8 cellular contexts compared by ENCODE assay signal in genomic region chr6:57222684-57223077, GRCh38. TPM values are rescaled to one million over a fixed set of nuclear protein-coding genes. Genes with fewer than 3 reads are reported as not detected.
DNase-seq lines count a peak whose midpoint lies in the region; ATAC-seq, FAIRE-seq and TF ChIP-seq lines count a peak whose summit lies in the region.

No MANE protein-coding gene starts in this region.

- no peak overlapping the region for H2BK5ac ChIP-seq in mesenchymal stem cell (ENCODE audit: low read depth, low read length, poor library complexity, severe bottlenecking)

- no peak overlapping the region for H2AK5ac ChIP-seq in mesenchymal stem cell (ENCODE audit: low read length, severe bottlenecking)

- H3K9me3 ChIP-seq in heart right ventricle (no peaks in the 10 kb centered on the region), K562 (replicated peaks; ENCODE audit: control insufficient read depth, insufficient read depth, low read depth, low read length) (no peaks in the 10 kb centered on the region), mesenchymal stem cell (ENCODE audit: control insufficient read depth, low read length) (no peaks in the 10 kb centered on the region), vagina (no peaks in the 10 kb centered on the region)

- H3K4ac ChIP-seq in mesenchymal stem cell (ENCODE audit: low read depth in 1 of 2, low read length in 2 of 2): no peak overlapping the region

- H2AFZ ChIP-seq in K562 (ENCODE audit: low read depth, low read length) (peak overlapping the region; percentile 98), mesenchymal stem cell (ENCODE audit: low read depth, low read length) (no peak overlapping the region)

- POLR2A ChIA-PET in K562 (lab: Yijun Ruan, JAX): interaction anchor here (1.0 kb wide), 1 partner anchor 50 kb away, joined by 3 read pairs; the partner anchor contains the start of gene BAG2

- CTCF ChIA-PET in K562 (lab: Yijun Ruan, JAX; ENCODE audit: low intra/inter-chr PET ratio): no interaction called here

- no peak overlapping the region for H3K14ac ChIP-seq in mesenchymal stem cell (ENCODE audit: low read length in 2 of 2)

- H4K8ac ChIP-seq in mesenchymal stem cell (ENCODE audit: low read length): no peak overlapping the region

- in situ Hi-C loops in K562 (cut with MboI): no loop called here

- no peak for TF ChIP-seq EP300 in K562 (IDR thresholded peaks at IDR 0.05; ENCODE audit: low read length)

- no peak overlapping the region for H4K91ac ChIP-seq in mesenchymal stem cell (ENCODE audit: low read length)

- no peaks in the 10 kb centered on the region for H3K9me1 ChIP-seq in K562 (ENCODE audit: control insufficient read depth, insufficient read depth, low read length)

- WGBS in heart right ventricle, 2 donors: 20 to 21% methylated on average over 8 of the region's 8 CpGs
- WGBS in K562 (ENCODE audit: insufficient coverage, low coverage, missing lambda C conversion rate): 30% methylated on average over 8 of the region's 8 CpGs
- WGBS in mesenchymal stem cell: 14% methylated on average over 2 of the region's 8 CpGs

- H3K79me2 ChIP-seq in K562 (ENCODE audit: control insufficient read depth, insufficient read depth, low read length): peaks cover 44% of the 10 kb centered on the region

- no peak for FAIRE-seq in K562 (lab: Jason Lieb, UNC)

- TSS peak; percentile 51 for BruUV-seq in K562 (replicated peaks; lab: Mats Ljungman, UMichigan)

- TF ChIP-seq RAD21 in K562 (CRISPR knock-in tag; conservative IDR thresholded peaks at IDR 0.05 in 1 of 2, IDR thresholded peaks at IDR 0.05 in 1 of 2): no peak

- H2BK15ac ChIP-seq in mesenchymal stem cell (ENCODE audit: low read depth, poor library complexity, severe bottlenecking): no peak overlapping the region

- H3K4me1 ChIP-seq in heart right ventricle (peaks cover 0 to 14% (median 5%) of the 10 kb centered on the region in 9 donors), K562 (replicated peaks in 1 of 2; ENCODE audit: control insufficient read depth in 2 of 2, insufficient read depth in 2 of 2, low read length in 2 of 2) (peaks cover 0 to 13% of the 10 kb centered on the region in 2 experiments; a peak in 4 of 5 replicates), mesenchymal stem cell (ENCODE audit: control insufficient read depth, insufficient read depth, low read depth, low read length) (no peaks in the 10 kb centered on the region), vagina (peaks cover 30% of the 10 kb centered on the region)

- H3K9ac ChIP-seq in K562 (ENCODE audit: insufficient read depth in 1 of 2, low read depth in 2 of 2, low read length in 2 of 2) (peak overlapping the region in 1 of 2 experiments; percentile 77; a peak in 3 of 4 replicates), mesenchymal stem cell (ENCODE audit: low read length) (peak overlapping the region; percentile 98)

- H3K4me2 ChIP-seq in K562 (ENCODE audit: insufficient read depth, low read length): peak overlapping the region; percentile 97
- H3K4me2 ChIP-seq in mesenchymal stem cell (ENCODE audit: low read length, poor library complexity, severe bottlenecking): peak overlapping the region; percentile 75

- no peaks in the 10 kb centered on the region for H3K27me3 ChIP-seq in heart right ventricle
- H3K27me3 ChIP-seq in K562 (ENCODE audit: control insufficient read depth in 2 of 2, insufficient read depth in 2 of 2, low read length in 2 of 2): no peaks in the 10 kb centered on the region
- no peaks in the 10 kb centered on the region for H3K27me3 ChIP-seq in mesenchymal stem cell (ENCODE audit: control insufficient read depth in 1 of 2, insufficient read depth in 1 of 2, low read length in 2 of 2)
- no peaks in the 10 kb centered on the region for H3K27me3 ChIP-seq in vagina

- H3K36me3 ChIP-seq in heart right ventricle: no peaks in the 10 kb centered on the region
- no peaks in the 10 kb centered on the region for H3K36me3 ChIP-seq in K562 (ENCODE audit: control insufficient read depth, insufficient read depth, low read length)
- H3K36me3 ChIP-seq in mesenchymal stem cell (ENCODE audit: control insufficient read depth in 1 of 2, insufficient read depth in 2 of 2, low read depth in 1 of 2, low read length in 2 of 2): peaks cover 0 to 4% of the 10 kb centered on the region in 2 experiments
- H3K36me3 ChIP-seq in vagina: no peaks in the 10 kb centered on the region

- DNase-seq in heart right ventricle: no peak
- no peak for DNase-seq in left cardiac atrium
- DNase-seq in K562 (ENCODE audit: extremely low read depth in 1 of 4, low spot score in 3 of 4): no peak
- no peak for DNase-seq in mesenchymal stem cell
- no peak for DNase-seq in vagina (ENCODE audit: extremely low spot score in 2 of 2)
- DNase-seq in omental fat pad (ENCODE audit: low spot score): no peak
- no peak for DNase-seq in stimulated activated CD4-positive, alpha-beta T cell treated with anti-CD3 and anti-CD28 coated beads, Interleukin-4, amount 100 ng/mL, for 4 hours

- ATAC-seq in heart right ventricle (peak in 2 of 8 donors; percentile 23 to 36), left cardiac atrium (no peak), K562 (no peak), omental fat pad (ENCODE audit: low FRiP score) (no peak), GM19463 (IDR thresholded peaks at IDR 0.05; ENCODE audit: unreplicated experiment) (no peak)

- no peak for TF ChIP-seq CTCF in heart right ventricle (IDR thresholded peaks at IDR 0.05)
- TF ChIP-seq CTCF in K562 (IDR thresholded peaks at IDR 0.05 in 2 of 3, conservative IDR thresholded peaks at IDR 0.05 in 1 of 3; ENCODE audit: insufficient read depth in 2 of 3, low read depth in 1 of 3, low read length in 3 of 3): no peak
- no peak for TF ChIP-seq CTCF in vagina (IDR thresholded peaks at IDR 0.05)
- TF ChIP-seq CTCF in omental fat pad (IDR thresholded peaks at IDR 0.05): no peak

- H3K79me1 ChIP-seq in mesenchymal stem cell (replicated peaks; ENCODE audit: low read length, poor library complexity, severe bottlenecking): peaks cover 2% of the 10 kb centered on the region

- intact Hi-C loops in heart right ventricle (cut with DNase I) (loop anchor here in 5 of 10 donors (5.0 to 10.0 kb wide), 7 partner anchors 35 to 138 kb away; partner anchors contain the start of genes BAG2 (in 3 of the 5), PRIM2 (in 1 of the 5) and ZNF451 (in 1 of the 5)), left cardiac atrium (cut with DNase I) (loop anchor here in 1 of 2 donors (2.0 to 10.0 kb wide), 2 partner anchors 52 to 98 kb away; no protein-coding TSS in a partner anchor), K562 (cut with micrococcal nuclease) (no loop called here), vagina (cut with DNase I) (loop anchor here (2.0 to 5.0 kb wide), 2 partner anchors 40 to 50 kb away; partner anchors contain the start of gene BAG2)

- no peak overlapping the region for H3K23ac ChIP-seq in mesenchymal stem cell (ENCODE audit: low read length in 2 of 2)

- no peak overlapping the region for H2BK12ac ChIP-seq in mesenchymal stem cell (ENCODE audit: low read length in 2 of 2)

- peak overlapping the region; percentile 90 to 99 (median 95) for H3K4me3 ChIP-seq in heart right ventricle
- peak overlapping the region; percentile 89 for H3K4me3 ChIP-seq in K562
- peak overlapping the region in 1 of 2 experiments; percentile 94 for H3K4me3 ChIP-seq in mesenchymal stem cell (ENCODE audit: insufficient read depth in 1 of 2, low read depth in 1 of 2, low read length in 2 of 2)
- H3K4me3 ChIP-seq in vagina: peak overlapping the region; percentile 87 to 99

- H4K20me1 ChIP-seq in K562 (replicated peaks; ENCODE audit: control insufficient read depth, insufficient read depth, low read length): no peaks in the 10 kb centered on the region

- no peak for TF ChIP-seq POLR2A in K562 (conservative IDR thresholded peaks at IDR 0.05)
- TF ChIP-seq POLR2A in vagina (IDR thresholded peaks at IDR 0.05): no peak

- no peak overlapping the region for H2BK120ac ChIP-seq in mesenchymal stem cell (ENCODE audit: low read depth, low read length)

- H3K27ac ChIP-seq in heart right ventricle (peak overlapping the region in 9 of 10 donors; percentile 76 to 90 (median 88)), K562 (ENCODE audit: extremely low read depth, low read depth, low read length) (peak overlapping the region; percentile 84; the same call in 2 of the 3 replicates), mesenchymal stem cell (ENCODE audit: low read length, poor library complexity, severe bottlenecking) (peak overlapping the region; percentile 97), vagina (peak overlapping the region; percentile 97)

- no peak overlapping the region for H3K18ac ChIP-seq in mesenchymal stem cell (ENCODE audit: low read depth in 1 of 2, low read length in 2 of 2)

RNA-seq across cellular contexts. Expression of gene RAB23, which starts 0.6 kb away (rescaled TPM):
- total RNA-seq in heart right ventricle: 10 to 100 TPM in 6 of 10 donors, 1 to 10 TPM in 4; 7.6 to 16.5 (median 10.9) TPM
- 1 to 10 TPM; 3.1 to 4.5 TPM for polyA plus RNA-seq in heart right ventricle
- 10 to 100 TPM; 10.7 to 13.8 TPM for total RNA-seq in left cardiac atrium
- total RNA-seq in K562 (2011; cell fraction: chromatin; rRNA removed; ENCODE audit: low replicate concordance): 2.6 and 13.3 TPM in 2 replicates
- total RNA-seq in K562 (2011; cell fraction: nucleolus; rRNA removed): 2.2 and 3.0 TPM in 2 replicates
- total RNA-seq in K562 (2011; cell fraction: nucleoplasm; rRNA removed): 7.0 and 17.6 TPM in 2 replicates
- total RNA-seq in K562 (2014; rRNA removed): 6.0 and 7.1 TPM in 2 replicates
- 15.0 and 16.9 TPM in 2 replicates for total RNA-seq in K562 (2014; rRNA removed; fragmentation: Illumina TruSeq; extraction: Trizol)
- 16.4 and 18.0 TPM in 2 replicates for total RNA-seq in K562 (2015; rRNA removed; fragmentation: Illumina TruSeq; extraction: Trizol)
- total RNA-seq in K562 (2021): 9.4 and 10.0 TPM in 2 replicates
- 9.6 and 14.1 TPM in 2 replicates for polyA plus RNA-seq in K562 (2011; rRNA removed)
- polyA plus RNA-seq in K562 (2011; cell fraction: cytosol; rRNA removed): 1.8 and 2.9 TPM in 2 replicates
- polyA plus RNA-seq in K562 (2011; cell fraction: nucleus; rRNA removed): 5.1 and 7.7 TPM in 2 replicates
- polyA plus RNA-seq in K562 (2012): 6.7 and 8.7 TPM in 2 replicates
- 10.7 and 14.3 TPM in 2 replicates for polyA plus RNA-seq in K562 (2014; fragmentation: Illumina TruSeq; extraction: Trizol)
- polyA plus RNA-seq in K562 (2014; fragmentation: Nextera tagmentation; extraction: Ambion mirVana): 1 to 10 TPM; 3.4 to 3.6 TPM
- polyA plus RNA-seq in K562 (2014; rRNA removed): 8.4 and 10.0 TPM in 2 replicates
- 13.2 and 14.3 TPM in 2 replicates for polyA minus RNA-seq in K562 (2011; rRNA and poly(A)+ RNA removed)
- 3.1 and 3.7 TPM in 2 replicates for polyA minus RNA-seq in K562 (2011; cell fraction: cytosol; rRNA and poly(A)+ RNA removed)
- 5.1 and 5.7 TPM in 2 replicates for polyA minus RNA-seq in K562 (2011; cell fraction: nucleus; rRNA and poly(A)+ RNA removed)
- polyA plus RNA-seq in mesenchymal stem cell (2013, experiment 1 of 2): 21.7 TPM
- 22.7 TPM for polyA plus RNA-seq in mesenchymal stem cell (2013, experiment 2 of 2)
- total RNA-seq in vagina: 31.4 TPM
- 10 to 100 TPM in 1 of 4 donors, 1 to 10 TPM in 3; 3.0 to 10.6 (median 7.5) TPM for total RNA-seq in omental fat pad

RNA-seq across cellular contexts. Expression of gene BAG2, which starts 50.6 kb away (rescaled TPM):
- total RNA-seq in heart right ventricle: 10 to 100 TPM in 4 of 10 donors, 1 to 10 TPM in 6; 7.2 to 15.6 (median 9.7) TPM
- polyA plus RNA-seq in heart right ventricle: 1 to 10 TPM; 3.9 to 6.4 TPM
- 10 to 100 TPM; 11.8 to 13.0 TPM for total RNA-seq in left cardiac atrium
- total RNA-seq in K562 (2011; cell fraction: chromatin; rRNA removed; ENCODE audit: low replicate concordance): 4.4 and 16.7 TPM in 2 replicates
- total RNA-seq in K562 (2011; cell fraction: nucleolus; rRNA removed): 3.8 and 5.3 TPM in 2 replicates
- total RNA-seq in K562 (2011; cell fraction: nucleoplasm; rRNA removed): 10.3 and 19.5 TPM in 2 replicates
- total RNA-seq in K562 (2014; rRNA removed): 12.8 and 13.8 TPM in 2 replicates
- total RNA-seq in K562 (2014; rRNA removed; fragmentation: Illumina TruSeq; extraction: Trizol): 20.3 and 21.2 TPM in 2 replicates
- total RNA-seq in K562 (2015; rRNA removed; fragmentation: Illumina TruSeq; extraction: Trizol): 17.6 and 19.7 TPM in 2 replicates
- total RNA-seq in K562 (2021): 17.6 and 19.9 TPM in 2 replicates
- polyA plus RNA-seq in K562 (2011; rRNA removed): 14.5 and 20.7 TPM in 2 replicates
- polyA plus RNA-seq in K562 (2011; cell fraction: cytosol; rRNA removed): 5.9 and 7.0 TPM in 2 replicates
- polyA plus RNA-seq in K562 (2011; cell fraction: nucleus; rRNA removed): 3.3 and 4.5 TPM in 2 replicates
- polyA plus RNA-seq in K562 (2012): 8.9 and 12.9 TPM in 2 replicates
- 15.6 and 18.7 TPM in 2 replicates for polyA plus RNA-seq in K562 (2014; fragmentation: Illumina TruSeq; extraction: Trizol)
- 10 to 100 TPM; 12.8 to 14.0 TPM for polyA plus RNA-seq in K562 (2014; fragmentation: Nextera tagmentation; extraction: Ambion mirVana)
- polyA plus RNA-seq in K562 (2014; rRNA removed): 14.5 and 15.3 TPM in 2 replicates
- polyA minus RNA-seq in K562 (2011; rRNA and poly(A)+ RNA removed): 14.5 and 15.8 TPM in 2 replicates
- polyA minus RNA-seq in K562 (2011; cell fraction: cytosol; rRNA and poly(A)+ RNA removed): 5.5 and 6.9 TPM in 2 replicates
- 8.5 and 12.8 TPM in 2 replicates for polyA minus RNA-seq in K562 (2011; cell fraction: nucleus; rRNA and poly(A)+ RNA removed)
- 5.6 TPM for polyA plus RNA-seq in mesenchymal stem cell (2013, experiment 1 of 2)
- 5.8 TPM for polyA plus RNA-seq in mesenchymal stem cell (2013, experiment 2 of 2)
- total RNA-seq in vagina: 8.8 TPM
- total RNA-seq in omental fat pad: 1 to 10 TPM; 3.0 to 6.6 (median 4.6) TPM
